Comparison of ENCODE assay signal across 1 cellular context in genomic region chr3:64244011-64244942, GRCh38.
TF ChIP-seq lines count a peak whose summit lies in the region.

No MANE protein-coding gene starts in this region.

TF ChIP-seq in GM23338, 12 proteins besides CTCF, POLR2A, EP300 and RAD21 (continued from another document):
- no peak for TF ChIP-seq ZNF462 (CRISPR knock-in tag; IDR thresholded peaks at IDR 0.05)
TF ChIP-seq in GM23338: peak in this region for 0.
